32 cellular contexts compared by ENCODE assay signal in genomic region chr17:57697197-57697596, GRCh38. TPM values are rescaled to one million over a fixed set of nuclear protein-coding genes. Genes with fewer than 3 reads are reported as not detected.
"Had no signal": no experiment of that assay in that cellular context is flagged by ENCODE, and none has a peak within 500 bp of the region (broad histone marks: within the 10 kb centered on the region; RNA-seq: fewer than 3 reads in every experiment).

No MANE protein-coding gene starts in this region.

- H3K27me3 Mint-ChIP-seq: naive thymus-derived CD4-positive, alpha-beta T cell; stimulated activated naive B cell treated with anti-CD40 and anti-IgM and Interleukin-4, amounts not matched to agents 10 μg/mL and 1 μg/mL and 100 μg/mL, for 72 hours; stimulated activated naive CD8-positive, alpha-beta T cell treated with anti-CD3 and anti-CD28 coated beads, Interleukin-15, Interleukin-2, amounts not matched to agents 100 ng/mL and 50 ng/mL, for 24 hours had no signal

- FAIRE-seq: keratinocyte had no signal

- H3K27ac Mint-ChIP-seq: immature natural killer cell; naive thymus-derived CD4-positive, alpha-beta T cell; nephron; neural progenitor cell; stimulated activated naive B cell treated with anti-CD40 and anti-IgM and Interleukin-4, amounts not matched to agents 10 μg/mL and 1 μg/mL and 100 μg/mL, for 72 hours; stimulated activated naive CD8-positive, alpha-beta T cell treated with anti-CD3 and anti-CD28 coated beads, Interleukin-15, Interleukin-2, amounts not matched to agents 100 ng/mL and 50 ng/mL, for 24 hours had no signal

- H3K4me1 ChIP-seq: foreskin keratinocyte, prostate gland, right atrium auricular region, sigmoid colon, tibial nerve, upper lobe of left lung, uterus had no signal

- H3K9ac ChIP-seq: neural progenitor cell had no signal

- H3K27me3 ChIP-seq: dorsolateral prefrontal cortex, heart right ventricle, neural progenitor cell, right atrium auricular region, sigmoid colon, spleen, uterus had no signal

- H3K9me3 ChIP-seq: heart right ventricle, prostate gland, right atrium auricular region, sigmoid colon, thoracic aorta, upper lobe of left lung, uterus had no signal

- H2AFZ ChIP-seq: neural progenitor cell had no signal

- H3K27ac ChIP-seq: dorsolateral prefrontal cortex, foreskin keratinocyte, heart right ventricle, neural progenitor cell, prostate gland, right atrium auricular region, sigmoid colon, thoracic aorta, tibial nerve, upper lobe of left lung, uterus had no signal

- H3K36me3 ChIP-seq: heart right ventricle, neural progenitor cell, prostate gland, right atrium auricular region, sigmoid colon, spleen, thoracic aorta, tibial nerve, upper lobe of left lung, uterus had no signal

- DNase-seq: cerebellar nuclear complex; dorsolateral prefrontal cortex; effector CD4-positive, alpha-beta T cell; foreskin keratinocyte; glutamatergic neuron; heart right ventricle; hippocampal formation; mesenchymal stem cell; midbrain; naive thymus-derived CD4-positive, alpha-beta T cell; sigmoid colon; stimulated activated naive B cell treated with anti-CD40 and anti-IgM and Interleukin-4, amounts not matched to agents 10 μg/mL and 1 μg/mL and 100 μg/mL, for 72 hours; upper lobe of left lung; uterus had no signal

- H3K4me3 ChIP-seq: dorsolateral prefrontal cortex, heart right ventricle, neural progenitor cell, prostate gland, right atrium auricular region, sigmoid colon, spleen, thoracic aorta, tibial nerve, upper lobe of left lung, uterus had no signal

- H3K4me2 ChIP-seq: neural progenitor cell had no signal

- ATAC-seq: foreskin keratinocyte; left lobe of liver; naive thymus-derived CD4-positive, alpha-beta T cell had no signal

- H3K4me3 Mint-ChIP-seq: immature natural killer cell; naive thymus-derived CD4-positive, alpha-beta T cell; nephron; neural progenitor cell; stimulated activated naive B cell treated with anti-CD40 and anti-IgM and Interleukin-4, amounts not matched to agents 10 μg/mL and 1 μg/mL and 100 μg/mL, for 72 hours; stimulated activated naive CD8-positive, alpha-beta T cell treated with anti-CD3 and anti-CD28 coated beads, Interleukin-15, Interleukin-2, amounts not matched to agents 100 ng/mL and 50 ng/mL, for 24 hours had no signal

RNA-seq across cellular contexts. Expression of gene CCDC182, which starts 47.9 kb away (rescaled TPM):
- total RNA-seq: fibroblast of lung; foreskin keratinocyte; heart right ventricle; left lobe of liver; liver; lung microvascular endothelial cell; mucosa of gallbladder; naive thymus-derived CD4-positive, alpha-beta T cell; osteocyte; right atrium auricular region; sigmoid colon; skeletal muscle tissue; spleen; thoracic aorta; tibial nerve; upper lobe of left lung; uterus had no signal
- polyA plus RNA-seq: esophagus; fibroblast of lung; foreskin keratinocyte; heart right ventricle; immature natural killer cell; keratinocyte; liver; naive thymus-derived CD4-positive, alpha-beta T cell; sigmoid colon; spleen had no signal
